Comparison of ENCODE assay signal across 1 cellular context in the genomic region with DNA sequence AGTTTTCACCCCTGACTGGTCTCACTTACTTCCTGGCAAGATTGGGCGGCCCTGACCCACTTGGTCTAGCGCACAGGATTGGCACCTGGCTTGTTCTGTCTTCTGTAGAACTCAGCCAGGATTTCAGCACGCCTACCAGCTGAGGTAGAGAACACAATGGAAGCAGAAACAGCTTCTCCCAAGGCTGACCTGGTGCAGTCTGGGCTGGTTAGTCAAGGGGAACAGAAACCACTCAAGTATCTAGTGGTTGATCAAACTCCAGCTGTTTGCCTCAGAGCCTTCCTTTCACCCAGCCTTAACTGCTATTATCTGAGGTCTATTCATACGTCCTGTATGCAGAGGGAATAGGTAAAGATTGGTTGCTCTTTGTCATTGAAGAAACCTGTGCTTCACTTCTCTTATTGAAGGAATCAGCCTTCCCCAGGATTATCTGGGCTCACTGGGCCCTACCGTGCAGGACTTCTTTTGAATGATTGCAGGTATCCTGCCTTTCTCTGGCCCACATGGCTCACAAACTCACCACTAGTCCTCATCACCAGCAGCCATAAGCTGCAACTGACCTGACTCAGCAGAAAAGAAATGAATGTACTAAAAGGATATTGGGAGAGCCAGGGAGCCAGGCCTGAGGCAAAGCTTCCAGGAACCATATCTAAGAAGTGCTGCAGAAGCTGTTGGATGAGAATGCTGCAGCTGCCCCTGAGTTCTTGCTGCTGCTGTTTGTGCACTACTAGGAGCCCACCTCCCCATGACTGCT.
TF ChIP-seq lines count a peak whose summit lies in the region.

No MANE protein-coding gene starts in this region.

TF ChIP-seq in GM12878, 131 proteins besides CTCF, POLR2A, EP300 and RAD21 (continued from another document):
- TF ChIP-seq, protein P1, sequence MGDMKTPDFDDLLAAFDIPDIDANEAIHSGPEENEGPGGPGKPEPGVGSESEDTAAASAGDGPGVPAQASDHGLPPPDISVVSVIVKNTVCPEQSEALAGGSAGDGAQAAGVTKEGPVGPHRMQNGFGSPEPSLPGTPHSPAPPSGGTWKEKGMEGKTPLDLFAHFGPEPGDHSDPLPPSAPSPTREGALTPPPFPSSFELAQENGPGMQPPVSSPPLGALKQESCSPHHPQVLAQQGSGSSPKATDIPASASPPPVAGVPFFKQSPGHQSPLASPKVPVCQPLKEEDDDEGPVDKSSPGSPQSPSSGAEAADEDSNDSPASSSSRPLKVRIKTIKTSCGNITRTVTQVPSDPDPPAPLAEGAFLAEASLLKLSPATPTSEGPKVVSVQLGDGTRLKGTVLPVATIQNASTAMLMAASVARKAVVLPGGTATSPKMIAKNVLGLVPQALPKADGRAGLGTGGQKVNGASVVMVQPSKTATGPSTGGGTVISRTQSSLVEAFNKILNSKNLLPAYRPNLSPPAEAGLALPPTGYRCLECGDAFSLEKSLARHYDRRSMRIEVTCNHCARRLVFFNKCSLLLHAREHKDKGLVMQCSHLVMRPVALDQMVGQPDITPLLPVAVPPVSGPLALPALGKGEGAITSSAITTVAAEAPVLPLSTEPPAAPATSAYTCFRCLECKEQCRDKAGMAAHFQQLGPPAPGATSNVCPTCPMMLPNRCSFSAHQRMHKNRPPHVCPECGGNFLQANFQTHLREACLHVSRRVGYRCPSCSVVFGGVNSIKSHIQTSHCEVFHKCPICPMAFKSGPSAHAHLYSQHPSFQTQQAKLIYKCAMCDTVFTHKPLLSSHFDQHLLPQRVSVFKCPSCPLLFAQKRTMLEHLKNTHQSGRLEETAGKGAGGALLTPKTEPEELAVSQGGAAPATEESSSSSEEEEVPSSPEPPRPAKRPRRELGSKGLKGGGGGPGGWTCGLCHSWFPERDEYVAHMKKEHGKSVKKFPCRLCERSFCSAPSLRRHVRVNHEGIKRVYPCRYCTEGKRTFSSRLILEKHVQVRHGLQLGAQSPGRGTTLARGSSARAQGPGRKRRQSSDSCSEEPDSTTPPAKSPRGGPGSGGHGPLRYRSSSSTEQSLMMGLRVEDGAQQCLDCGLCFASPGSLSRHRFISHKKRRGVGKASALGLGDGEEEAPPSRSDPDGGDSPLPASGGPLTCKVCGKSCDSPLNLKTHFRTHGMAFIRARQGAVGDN (IDR thresholded peaks at IDR 0.05) = no peak
- no peak for TF ChIP-seq PML (IDR thresholded peaks at IDR 0.05; ENCODE audit: low read length)
- TF ChIP-seq, protein P2, sequence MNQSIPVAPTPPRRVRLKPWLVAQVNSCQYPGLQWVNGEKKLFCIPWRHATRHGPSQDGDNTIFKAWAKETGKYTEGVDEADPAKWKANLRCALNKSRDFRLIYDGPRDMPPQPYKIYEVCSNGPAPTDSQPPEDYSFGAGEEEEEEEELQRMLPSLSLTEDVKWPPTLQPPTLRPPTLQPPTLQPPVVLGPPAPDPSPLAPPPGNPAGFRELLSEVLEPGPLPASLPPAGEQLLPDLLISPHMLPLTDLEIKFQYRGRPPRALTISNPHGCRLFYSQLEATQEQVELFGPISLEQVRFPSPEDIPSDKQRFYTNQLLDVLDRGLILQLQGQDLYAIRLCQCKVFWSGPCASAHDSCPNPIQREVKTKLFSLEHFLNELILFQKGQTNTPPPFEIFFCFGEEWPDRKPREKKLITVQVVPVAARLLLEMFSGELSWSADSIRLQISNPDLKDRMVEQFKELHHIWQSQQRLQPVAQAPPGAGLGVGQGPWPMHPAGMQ (IDR thresholded peaks at IDR 0.05; ENCODE audit: borderline replicate concordance) = no peak
- TF ChIP-seq MEF2A (IDR thresholded peaks at IDR 0.05; ENCODE audit: insufficient read depth, low read depth, low read length) = no peak
TF ChIP-seq in GM12878: peak in this region for 13.
